ENCODE assay signal across 9 cellular contexts in the genomic region with DNA sequence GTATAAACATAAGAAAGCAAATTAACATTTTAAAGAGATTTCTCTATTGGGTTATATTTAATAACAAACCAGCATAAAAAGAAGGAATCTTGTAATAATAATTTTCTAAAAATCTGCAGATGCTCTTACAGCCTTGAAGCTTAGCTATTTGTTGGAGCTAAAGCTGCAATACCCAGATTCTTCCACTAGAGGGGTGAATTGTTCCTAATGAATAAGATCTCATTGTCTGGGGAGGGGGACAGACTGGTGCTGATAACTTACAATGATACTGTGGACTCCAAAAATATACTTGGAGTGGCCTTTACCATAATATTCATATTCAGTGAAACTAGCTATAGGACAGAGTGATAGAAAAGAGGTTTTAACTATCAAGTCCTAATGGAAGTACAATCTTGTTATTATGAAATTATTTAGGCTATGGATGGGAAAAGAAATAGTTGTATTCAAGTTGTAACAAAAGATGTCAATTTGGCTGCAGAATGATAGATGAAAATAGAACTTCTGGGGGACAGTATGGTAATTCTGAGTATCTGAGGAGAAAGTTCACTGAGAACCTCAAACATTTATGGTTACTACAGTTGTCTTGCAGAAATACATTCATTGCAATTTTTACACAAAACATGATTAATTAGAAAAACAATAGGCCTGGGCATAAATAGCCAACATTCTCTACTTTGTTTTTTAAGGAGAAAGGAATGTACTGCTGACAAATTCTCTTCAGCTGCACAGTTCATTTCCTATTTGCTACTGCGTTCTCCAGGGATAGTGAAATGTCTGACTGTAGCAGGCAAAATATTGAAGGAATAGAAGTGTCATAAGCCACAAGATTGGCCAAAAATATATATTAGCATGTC.
DNase-seq lines count a peak whose midpoint lies in the region; ATAC-seq and TF ChIP-seq lines count a peak whose summit lies in the region.
"Had no signal": no experiment of that assay in that cellular context is flagged by ENCODE, and none has a peak within 500 bp of the region (broad histone marks: within the 10 kb centered on the region; RNA-seq: fewer than 3 reads in every experiment).

No MANE protein-coding gene starts in this region.

- TF ChIP-seq CTCF in heart left ventricle (IDR thresholded peaks at IDR 0.05) = peak; percentile 62 to 81 (median 74)

- no peak for ATAC-seq in heart left ventricle
- ATAC-seq in Right ventricle myocardium inferior = no peak
- ATAC-seq in HG02938 (IDR thresholded peaks at IDR 0.05; ENCODE audit: unreplicated experiment) = peak; percentile 73
- no peak for ATAC-seq in HG02840 (IDR thresholded peaks at IDR 0.05; ENCODE audit: low FRiP score, unreplicated experiment)

- no peak overlapping the region for H3K4me3 ChIP-seq in heart left ventricle

- WGBS in heart left ventricle, 4 donors = 42 to 57% (median 50%) methylated on average over 1 of the region's 1 CpG

- intact Hi-C loops in heart left ventricle (cut with DNase I) = loop anchor here in 3 of 10 donors (5.0 to 10.0 kb wide), 3 partner anchors 199 to 1289 kb away; no protein-coding TSS in a partner anchor
- intact Hi-C loops in Right ventricle myocardium inferior (cut with DNase I) = no loop called here

- DNase-seq in heart left ventricle = no peak
- no peak for DNase-seq in Right ventricle myocardium inferior (ENCODE audit: missing footprints)
- peak; percentile 30 for DNase-seq in NCI-H446 treated with DMSO at 0.1 percent for 48 hours (lab: John Stamatoyannopoulos, UW)
- peak; percentile 51 for DNase-seq in cerebellar cortex (ENCODE audit: low spot score)
- DNase-seq in midbrain (lab: John Stamatoyannopoulos, UW) = peak; percentile 72
- no peak for DNase-seq in GM19238 (ENCODE audit: insufficient read length, low spot score)
- DNase-seq: activated naive CD8-positive, alpha-beta T cell treated with anti-CD3 and anti-CD28 coated beads, Interleukin-2, amount 10 ng/mL, durations not matched to agents 7 days and 5 days had no signal

- TF ChIP-seq POLR2A in heart left ventricle (IDR thresholded peaks at IDR 0.05) = no peak

- H3K36me3 ChIP-seq in heart left ventricle = no peaks in the 10 kb centered on the region

- H3K9me3 ChIP-seq in heart left ventricle = no peaks in the 10 kb centered on the region

- no peaks in the 10 kb centered on the region for H3K4me1 ChIP-seq in heart left ventricle

- no peak overlapping the region for H3K27ac ChIP-seq in heart left ventricle

- H3K27me3 ChIP-seq in heart left ventricle = no peaks in the 10 kb centered on the region

Comparison
In these comparisons a context has a peak if more than half of its experiments do, and no peak if none do; other contexts are left out.
1. DNase-seq: peak in NCI-H446 treated with DMSO at 0.1 percent for 48 hours (single experiment), cerebellar cortex (single experiment) and midbrain (single experiment); none in heart left ventricle (0 of 5), Right ventricle myocardium inferior (single experiment) and GM19238 (single experiment).